1 cellular context compared by ENCODE assay signal in the genomic region with DNA sequence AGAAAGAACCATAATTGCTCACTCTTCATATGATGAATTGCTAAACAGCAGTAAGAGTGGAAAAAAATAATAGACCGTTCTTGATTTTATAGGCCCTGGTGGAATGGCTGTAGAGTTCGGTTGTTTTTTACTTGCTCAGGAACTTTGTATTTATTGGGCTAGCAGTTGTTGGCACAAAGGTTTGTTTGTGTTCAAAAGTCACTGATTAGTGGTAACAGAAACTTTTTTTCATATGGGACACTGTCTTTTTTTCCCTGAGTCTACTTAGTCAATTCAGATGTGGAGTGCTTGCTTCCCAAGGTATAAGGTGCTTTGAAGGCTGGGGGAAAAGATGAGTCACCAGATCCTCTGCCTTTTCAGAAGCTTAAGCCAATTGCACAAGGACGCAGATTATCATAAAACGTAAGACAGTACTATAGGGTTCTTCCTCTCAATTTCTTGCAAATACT.
TF ChIP-seq lines count a peak whose summit lies in the region.

No MANE protein-coding gene starts in this region.

TF ChIP-seq in liver, 16 proteins besides CTCF, POLR2A, EP300 and RAD21 (continued from another document):
- TF ChIP-seq, protein P1, sequence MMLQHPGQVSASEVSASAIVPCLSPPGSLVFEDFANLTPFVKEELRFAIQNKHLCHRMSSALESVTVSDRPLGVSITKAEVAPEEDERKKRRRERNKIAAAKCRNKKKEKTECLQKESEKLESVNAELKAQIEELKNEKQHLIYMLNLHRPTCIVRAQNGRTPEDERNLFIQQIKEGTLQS (IDR thresholded peaks at IDR 0.05): peak; percentile 44
- TF ChIP-seq, protein P2, sequence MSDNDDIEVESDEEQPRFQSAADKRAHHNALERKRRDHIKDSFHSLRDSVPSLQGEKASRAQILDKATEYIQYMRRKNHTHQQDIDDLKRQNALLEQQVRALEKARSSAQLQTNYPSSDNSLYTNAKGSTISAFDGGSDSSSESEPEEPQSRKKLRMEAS (IDR thresholded peaks at IDR 0.05): peak; percentile 50
- TF ChIP-seq RXRA (IDR thresholded peaks at IDR 0.05): peak in 1 of 2 donors; percentile 71
TF ChIP-seq in liver: peak in this region for 14.
